In genomic region chr11:13405220-13405619, GRCh38 we compare ENCODE assay signal across 24 cellular contexts. TPM values are rescaled to one million over a fixed set of nuclear protein-coding genes. Genes with fewer than 3 reads are reported as not detected.
A peak's percentile ranks its signal among the peaks of the same experiment; 100 is the strongest.
DNase-seq lines count a peak whose midpoint lies in the region; ATAC-seq, FAIRE-seq and TF ChIP-seq lines count a peak whose summit lies in the region.
"Had no signal": no experiment of that assay in that cellular context is flagged by ENCODE, and none has a peak within 500 bp of the region (broad histone marks: within the 10 kb centered on the region; RNA-seq: fewer than 3 reads in every experiment).

No MANE protein-coding gene starts in this region.

- WGBS in small intestine, 3 donors, result 93 to 95% (median 95%) methylated on average over 4 of the region's 4 CpGs
- WGBS in endodermal cell (ENCODE audit: insufficient coverage in 1 of 2, insufficient read length in 1 of 2), 2 experiments, result 99% methylated on average over 4 of the region's 4 CpGs; no CpG with 5 or more reads in 1 of the 2 experiments

- H3K9me3 ChIP-seq in small intestine (ENCODE audit: control insufficient read depth, low read depth) (no peaks in the 10 kb centered on the region), endodermal cell (ENCODE audit: control insufficient read depth, low read length) (peaks cover 27% of the 10 kb centered on the region)
- H3K9me3 ChIP-seq: A549, Caco-2 had no signal

- H3K4me1 ChIP-seq in small intestine (ENCODE audit: control insufficient read depth in 2 of 2, insufficient read depth in 1 of 2, low read depth in 1 of 2, low read length in 1 of 2) (no peaks in the 10 kb centered on the region), endodermal cell (ENCODE audit: control insufficient read depth, insufficient read depth, low read length) (no peaks in the 10 kb centered on the region)
- H3K4me1 ChIP-seq: A549; BLaER1 treated with 17β-estradiol and CSF1 and Interleukin-3, amounts not matched to agents 10 nM and 100 nM had no signal

- ATAC-seq in left colon, result peak; percentile 94
- ATAC-seq in GM21737 (IDR thresholded peaks at IDR 0.05; ENCODE audit: unreplicated experiment), result no peak
- ATAC-seq: A549; CD8-positive, alpha-beta T cell had no signal

- H3K27ac Mint-ChIP-seq in endodermal cell, result no peak overlapping the region
- H3K27ac Mint-ChIP-seq: B cell; CD4-positive, alpha-beta T cell; CD8-positive, alpha-beta T cell had no signal

- intact Hi-C loops in left colon (cut with DNase I, micrococcal nuclease), result no loop called here

- H3K4me3 ChIP-seq in small intestine (ENCODE audit: low read depth in 1 of 2, low read length in 2 of 2), result no peak overlapping the region
- no peak overlapping the region for H3K4me3 ChIP-seq in endodermal cell (ENCODE audit: low read length)
- H3K4me3 ChIP-seq: A549; BLaER1 treated with 17β-estradiol and CSF1 and Interleukin-3, amounts not matched to agents 10 nM and 100 nM had no signal

- H3K4me3 Mint-ChIP-seq in endodermal cell, result no peak overlapping the region
- H3K4me3 Mint-ChIP-seq: B cell; CD4-positive, alpha-beta T cell; CD8-positive, alpha-beta T cell had no signal

- peaks cover 2 to 11% of the 10 kb centered on the region in 2 donors for H3K36me3 ChIP-seq in small intestine (ENCODE audit: control insufficient read depth in 2 of 2, insufficient read depth in 2 of 2, low read length in 2 of 2)
- H3K36me3 ChIP-seq in endodermal cell (ENCODE audit: control insufficient read depth, insufficient read depth, low read length), result peaks cover 72% of the 10 kb centered on the region

- H3K27me3 Mint-ChIP-seq in endodermal cell (ENCODE audit: insufficient read depth), result no peaks in the 10 kb centered on the region
- H3K27me3 Mint-ChIP-seq: B cell; CD4-positive, alpha-beta T cell had no signal

- peaks cover 12% of the 10 kb centered on the region for H3K9me3 Mint-ChIP-seq in endodermal cell
- H3K9me3 Mint-ChIP-seq: CD4-positive, alpha-beta T cell; CD8-positive, alpha-beta T cell had no signal

- H3K27ac ChIP-seq in small intestine (ENCODE audit: low read depth in 1 of 2, low read length in 1 of 2) (no peak overlapping the region), endodermal cell (ENCODE audit: low read depth, low read length) (no peak overlapping the region)
- H3K27ac ChIP-seq: 22Rv1; A549; BLaER1 treated with 17β-estradiol and CSF1 and Interleukin-3, amounts not matched to agents 10 nM and 100 nM; C4-2B had no signal

- no peaks in the 10 kb centered on the region for H3K4me1 Mint-ChIP-seq in endodermal cell
- H3K4me1 Mint-ChIP-seq: B cell had no signal

- no peak overlapping the region for H3K9ac ChIP-seq in endodermal cell (ENCODE audit: extremely low read depth, low read length, poor library complexity, severe bottlenecking)
- H3K9ac ChIP-seq: BLaER1 treated with 17β-estradiol and CSF1 and Interleukin-3, amounts not matched to agents 10 nM and 100 nM had no signal

- TF ChIP-seq CTCF in endodermal cell (conservative IDR thresholded peaks at IDR 0.05), result no peak

- peaks cover 28% of the 10 kb centered on the region for H3K36me3 Mint-ChIP-seq in endodermal cell (ENCODE audit: low read depth)

- H3K27me3 ChIP-seq in small intestine (ENCODE audit: control insufficient read depth in 2 of 2, insufficient read depth in 2 of 2, low read length in 2 of 2) (no peaks in the 10 kb centered on the region), endodermal cell (ENCODE audit: control insufficient read depth, insufficient read depth, low read length, poor library complexity, severe bottlenecking) (no peaks in the 10 kb centered on the region)
- H3K27me3 ChIP-seq: BLaER1 treated with 17β-estradiol and CSF1 and Interleukin-3, amounts not matched to agents 10 nM and 100 nM had no signal

- DNase-seq in left colon, result peak; percentile 44 to 59
- peak; percentile 36 for DNase-seq in small intestine
- no peak for DNase-seq in midbrain (lab: John Stamatoyannopoulos, UW)
- no peak for DNase-seq in endodermal cell
- DNase-seq in EL, result no peak
- DNase-seq: AML-193; Caco-2; Calu3; CD4-positive, alpha-beta T cell; CD8-positive, alpha-beta T cell; DMS79 treated with DMSO at 0.1 percent for 48 hours; GF-D8 had no signal

- FAIRE-seq in G401.6 (lab: Jason Lieb, UNC) (peak; percentile 13), colon (lab: Jason Lieb, UNC) (peak; percentile 24), small intestine (lab: Jason Lieb, UNC) (no peak)
- FAIRE-seq: D721Med, GM12891, GM18507, GM19239 had no signal

RNA-seq across cellular contexts. Expression of gene BTBD10, which starts 57.8 kb away (rescaled TPM):
- 10 to 100 TPM; 30.3 to 33.9 TPM for total RNA-seq in left colon
- polyA plus RNA-seq in small intestine, result 10 to 100 TPM; 18.7 to 21.1 (median 19.5) TPM
- 10 to 100 TPM; 30.0 to 30.8 TPM for total RNA-seq in endodermal cell
- polyA plus RNA-seq in endodermal cell (2013, experiment 1 of 2), result 36.1 TPM
- polyA plus RNA-seq in endodermal cell (2013, experiment 2 of 2), result 33.9 TPM

Comparison
In these comparisons a context has a peak if more than half of its experiments do, and no peak if none do; other contexts are left out.
1. DNase-seq: peak in left colon (2 of 2) and small intestine (single experiment); none in midbrain (single experiment), endodermal cell (single experiment) and EL (single experiment).